18 cellular contexts compared by ENCODE assay signal in genomic region chr12:27818421-27818918, GRCh38. TPM values are rescaled to one million over a fixed set of nuclear protein-coding genes. Genes with fewer than 3 reads are reported as not detected.
DNase-seq lines count a peak whose midpoint lies in the region; ATAC-seq, FAIRE-seq and TF ChIP-seq lines count a peak whose summit lies in the region.
"Had no signal": no experiment of that assay in that cellular context is flagged by ENCODE, and none has a peak within 500 bp of the region (broad histone marks: within the 10 kb centered on the region; RNA-seq: fewer than 3 reads in every experiment).

No MANE protein-coding gene starts in this region.

- FAIRE-seq in K562 (lab: Jason Lieb, UNC): no peak
- FAIRE-seq: keratinocyte had no signal

- ATAC-seq in K562 (peak; percentile 11; the same call in 1 of the 3 replicates), GM18907 (IDR thresholded peaks at IDR 0.05; ENCODE audit: unreplicated experiment) (no peak), HG03460 (IDR thresholded peaks at IDR 0.05; ENCODE audit: unreplicated experiment) (no peak)

- H3K27ac Mint-ChIP-seq in nephron progenitor cell: peak overlapping the region; percentile 57
- H3K27ac Mint-ChIP-seq: T-helper 2 cell treated with Interferon-gamma antibody and Interleukin-4, amounts not matched to agents 5 μg/mL and 100 μg/mL, for 36 hours had no signal

- H3K4me3 ChIP-seq in K562: no peak overlapping the region
- no peak overlapping the region for H3K4me3 ChIP-seq in lower leg skin (ENCODE audit: low read depth, poor library complexity, severe bottlenecking)
- H3K4me3 ChIP-seq: heart right ventricle, stomach had no signal

- H3K9me3 Mint-ChIP-seq in nephron progenitor cell: peaks cover 6% of the 10 kb centered on the region
- H3K9me3 Mint-ChIP-seq: T-helper 2 cell treated with Interferon-gamma antibody and Interleukin-4, amounts not matched to agents 5 μg/mL and 100 μg/mL, for 36 hours had no signal

- no peaks in the 10 kb centered on the region for H3K9me1 ChIP-seq in K562 (ENCODE audit: control insufficient read depth, insufficient read depth, low read length)

- TF ChIP-seq RAD21 in K562 (CRISPR knock-in tag; conservative IDR thresholded peaks at IDR 0.05 in 1 of 2, IDR thresholded peaks at IDR 0.05 in 1 of 2): no peak

- intact Hi-C loops in K562 (cut with micrococcal nuclease): no loop called here
- intact Hi-C loops in lower leg skin (cut with DNase I; ENCODE audit: low total_unique reads): no loop called here

- TF ChIP-seq CTCF in K562 (IDR thresholded peaks at IDR 0.05 in 2 of 3, conservative IDR thresholded peaks at IDR 0.05 in 1 of 3; ENCODE audit: insufficient read depth in 2 of 3, low read depth in 1 of 3, low read length in 3 of 3) (no peak), nephron progenitor cell (IDR thresholded peaks at IDR 0.05) (no peak), lower leg skin (IDR thresholded peaks at IDR 0.05) (no peak)

- H3K79me2 ChIP-seq in K562 (ENCODE audit: control insufficient read depth, insufficient read depth, low read length): no peaks in the 10 kb centered on the region

- H3K27ac ChIP-seq in K562 (ENCODE audit: extremely low read depth, low read depth, low read length): no peak overlapping the region

- peak; percentile 83 for DNase-seq in DMS53 (lab: John Stamatoyannopoulos, UW)
- peak; percentile 22 for DNase-seq in NCI-H526 treated with DMSO at 0.1 percent for 48 hours (lab: John Stamatoyannopoulos, UW)
- DNase-seq in K562 (ENCODE audit: extremely low read depth in 1 of 4, low spot score in 3 of 4): peak in 1 of 4 experiments; percentile 50
- DNase-seq in nephron progenitor cell: no peak
- DNase-seq in lower leg skin (ENCODE audit: low spot score in 2 of 2): no peak
- DNase-seq: activated naive CD4-positive, alpha-beta T cell treated with anti-CD3 and anti-CD28 coated beads, Interleukin-2, amount 50 U/mL, for 16 hours; C1 segment of cervical spinal cord; GOT3; heart right ventricle; NCI-H1694; stomach had no signal

- no peaks in the 10 kb centered on the region for H3K27me3 ChIP-seq in K562 (ENCODE audit: control insufficient read depth in 2 of 2, insufficient read depth in 2 of 2, low read length in 2 of 2)
- H3K27me3 ChIP-seq: stomach had no signal

- TF ChIP-seq EP300 in K562 (IDR thresholded peaks at IDR 0.05; ENCODE audit: low read length): no peak

- no peaks in the 10 kb centered on the region for H3K4me1 Mint-ChIP-seq in nephron progenitor cell

- H3K27me3 Mint-ChIP-seq in nephron progenitor cell (ENCODE audit: low read depth, poor library complexity): peaks cover 3% of the 10 kb centered on the region

- no peak overlapping the region for H3K4me2 ChIP-seq in K562 (ENCODE audit: insufficient read depth, low read length)

- H3K9ac ChIP-seq in K562 (ENCODE audit: insufficient read depth in 1 of 2, low read depth in 2 of 2, low read length in 2 of 2): no peak overlapping the region

- H4K20me1 ChIP-seq in K562 (replicated peaks; ENCODE audit: control insufficient read depth, insufficient read depth, low read length): no peaks in the 10 kb centered on the region

- no peak for TF ChIP-seq POLR2A in K562 (conservative IDR thresholded peaks at IDR 0.05)
- TF ChIP-seq POLR2A in lower leg skin (IDR thresholded peaks at IDR 0.05): no peak

- CTCF ChIA-PET in K562 (lab: Yijun Ruan, JAX; ENCODE audit: low intra/inter-chr PET ratio): no interaction called here

- H3K36me3 Mint-ChIP-seq in nephron progenitor cell (ENCODE audit: low read depth): no peaks in the 10 kb centered on the region
- H3K36me3 Mint-ChIP-seq: brain had no signal

- H3K9me3 ChIP-seq in K562 (replicated peaks; ENCODE audit: control insufficient read depth, insufficient read depth, low read depth, low read length): no peaks in the 10 kb centered on the region
- H3K9me3 ChIP-seq: stomach had no signal

- H3K4me1 ChIP-seq in K562 (replicated peaks in 1 of 2; ENCODE audit: control insufficient read depth in 2 of 2, insufficient read depth in 2 of 2, low read length in 2 of 2): peaks cover 0 to 20% of the 10 kb centered on the region in 2 experiments; a peak in 3 of 5 replicates

- BruUV-seq in K562 (replicated peaks; lab: Mats Ljungman, UMichigan): no TSS peak

- POLR2A ChIA-PET in K562 (lab: Yijun Ruan, JAX): no interaction called here

- no peaks in the 10 kb centered on the region for H3K36me3 ChIP-seq in K562 (ENCODE audit: control insufficient read depth, insufficient read depth, low read length)
- H3K36me3 ChIP-seq: heart right ventricle, stomach had no signal

- no peak overlapping the region for H2AFZ ChIP-seq in K562 (ENCODE audit: low read depth, low read length)

- in situ Hi-C loops in K562 (cut with MboI): no loop called here

- H3K4me3 Mint-ChIP-seq in nephron progenitor cell: no peak overlapping the region
- H3K4me3 Mint-ChIP-seq: brain; T-helper 2 cell treated with Interferon-gamma antibody and Interleukin-4, amounts not matched to agents 5 μg/mL and 100 μg/mL, for 36 hours had no signal

- 20% methylated on average over 7 of the region's 7 CpGs for WGBS in K562 (ENCODE audit: insufficient coverage, low coverage, missing lambda C conversion rate)
- 84 to 88% methylated on average over 7 of the region's 7 CpGs for WGBS in lower leg skin, 2 donors

TF ChIP-seq in K562, 482 proteins besides CTCF, POLR2A, EP300 and RAD21 (continues in another document):
- no peak for TF ChIP-seq CEBPZ (IDR thresholded peaks at IDR 0.05; ENCODE audit: borderline replicate concordance, low read depth, low read length)
- peak; percentile 58 for TF ChIP-seq NUFIP1 (IDR thresholded peaks at IDR 0.05; ENCODE audit: partially characterized antibody)
- no peak for TF ChIP-seq RBM22 (IDR thresholded peaks at IDR 0.05; ENCODE audit: low read depth, low read length, poor library complexity, severe bottlenecking)
- TF ChIP-seq NCOR1 (IDR thresholded peaks at IDR 0.05): no peak
- TF ChIP-seq SMAD3 (CRISPR knock-in tag; conservative IDR thresholded peaks at IDR 0.05): peak; percentile 93

RNA-seq across cellular contexts. Expression of gene MANSC4, which starts 38.4 kb away (rescaled TPM):
- total RNA-seq in K562 (2011; cell fraction: chromatin; rRNA removed; ENCODE audit: low replicate concordance): not detected in 2 replicates
- not detected in 2 replicates for total RNA-seq in K562 (2011; cell fraction: nucleolus; rRNA removed)
- not detected in 2 replicates for total RNA-seq in K562 (2011; cell fraction: nucleoplasm; rRNA removed)
- total RNA-seq in K562 (2014; rRNA removed) (not detected in 2 replicates), K562 (2014; rRNA removed; fragmentation: Illumina TruSeq; extraction: Trizol) (not detected in 2 replicates), K562 (2015; rRNA removed; fragmentation: Illumina TruSeq; extraction: Trizol) (not detected in 2 replicates), K562 (2021) (not detected in 2 replicates), lower leg skin (not detected)
- polyA plus RNA-seq in K562 (2011; rRNA removed) (not detected in 2 replicates), K562 (2014; fragmentation: Illumina TruSeq; extraction: Trizol) (not detected in 2 replicates), K562 (2014; fragmentation: Nextera tagmentation; extraction: Ambion mirVana) (not detected), K562 (2014; rRNA removed) (not detected in 2 replicates)
- polyA plus RNA-seq in K562 (2011; cell fraction: cytosol; rRNA removed): not detected in 2 replicates
- not detected in 2 replicates for polyA plus RNA-seq in K562 (2011; cell fraction: nucleus; rRNA removed)
- not detected in 2 replicates for polyA plus RNA-seq in K562 (2012)
- polyA minus RNA-seq in K562 (2011; rRNA and poly(A)+ RNA removed): not detected in 2 replicates
- polyA minus RNA-seq in K562 (2011; cell fraction: cytosol; rRNA and poly(A)+ RNA removed): not detected in 2 replicates
- polyA minus RNA-seq in K562 (2011; cell fraction: nucleus; rRNA and poly(A)+ RNA removed): not detected in 2 replicates
- total RNA-seq: heart right ventricle, posterior vena cava, stomach had no signal
- polyA plus RNA-seq: fibroblast of lung, heart right ventricle, stomach had no signal

RNA-seq across cellular contexts. Expression of gene KLHL42, which starts 38.4 kb away (rescaled TPM):
- 33.6 and 49.3 TPM in 2 replicates for total RNA-seq in K562 (2011; cell fraction: chromatin; rRNA removed; ENCODE audit: low replicate concordance)
- 27.2 and 29.5 TPM in 2 replicates for total RNA-seq in K562 (2011; cell fraction: nucleolus; rRNA removed)
- 38.5 and 44.9 TPM in 2 replicates for total RNA-seq in K562 (2011; cell fraction: nucleoplasm; rRNA removed)
- total RNA-seq in K562 (2014; rRNA removed): 11.8 and 12.5 TPM in 2 replicates
- 8.0 and 8.4 TPM in 2 replicates for total RNA-seq in K562 (2014; rRNA removed; fragmentation: Illumina TruSeq; extraction: Trizol)
- 9.6 and 10.5 TPM in 2 replicates for total RNA-seq in K562 (2015; rRNA removed; fragmentation: Illumina TruSeq; extraction: Trizol)
- 11.7 and 12.3 TPM in 2 replicates for total RNA-seq in K562 (2021)
- polyA plus RNA-seq in K562 (2011; rRNA removed): 10.8 and 11.1 TPM in 2 replicates
- 10.2 and 14.6 TPM in 2 replicates for polyA plus RNA-seq in K562 (2011; cell fraction: cytosol; rRNA removed)
- polyA plus RNA-seq in K562 (2011; cell fraction: nucleus; rRNA removed): 30.6 and 41.5 TPM in 2 replicates
- polyA plus RNA-seq in K562 (2012): 6.1 and 11.9 TPM in 2 replicates
- polyA plus RNA-seq in K562 (2014; fragmentation: Illumina TruSeq; extraction: Trizol): 7.4 and 8.2 TPM in 2 replicates
- 1 to 10 TPM; 1.5 TPM for polyA plus RNA-seq in K562 (2014; fragmentation: Nextera tagmentation; extraction: Ambion mirVana)
- 9.6 and 14.3 TPM in 2 replicates for polyA plus RNA-seq in K562 (2014; rRNA removed)
- polyA minus RNA-seq in K562 (2011; rRNA and poly(A)+ RNA removed): 16.2 and 19.8 TPM in 2 replicates
- polyA minus RNA-seq in K562 (2011; cell fraction: cytosol; rRNA and poly(A)+ RNA removed): 5.9 and 10.0 TPM in 2 replicates
- 28.9 and 37.2 TPM in 2 replicates for polyA minus RNA-seq in K562 (2011; cell fraction: nucleus; rRNA and poly(A)+ RNA removed)
- 10 to 100 TPM; 12.0 to 21.7 (median 19.8) TPM for total RNA-seq in lower leg skin

Comparison
In these comparisons a context has a peak if more than half of its experiments do, and no peak if none do; other contexts are left out.
1. DNase-seq: peak in DMS53 (single experiment) and NCI-H526 treated with DMSO at 0.1 percent for 48 hours (single experiment); none in nephron progenitor cell (single experiment) and lower leg skin (0 of 2).